ENCODE assay signal across 8 cellular contexts in the genomic region with DNA sequence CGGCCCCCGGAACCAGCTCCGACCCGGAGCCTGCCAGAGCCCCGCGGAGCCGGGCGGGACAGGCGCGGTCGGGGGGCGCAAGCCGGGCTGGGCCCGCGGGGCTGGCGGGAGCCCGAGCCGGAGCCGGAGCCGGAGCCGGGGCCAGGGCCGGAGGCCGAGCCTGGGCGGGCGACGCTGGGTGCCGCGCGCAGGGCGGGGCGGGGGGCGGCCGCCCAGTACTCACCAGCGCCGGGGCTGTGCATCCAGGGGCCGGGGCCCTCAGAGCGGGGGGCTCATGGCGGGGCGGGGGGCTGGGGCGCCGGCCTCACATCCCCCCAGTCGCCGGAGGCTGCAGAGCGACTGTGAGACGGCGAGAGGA. TPM values are rescaled to one million over a fixed set of nuclear protein-coding genes. Genes with fewer than 3 reads are reported as not detected.
DNase-seq lines count a peak whose midpoint lies in the region; ATAC-seq, FAIRE-seq and TF ChIP-seq lines count a peak whose summit lies in the region.

No MANE protein-coding gene starts in this region.

- peak overlapping the region; percentile 99 for H2BK5ac ChIP-seq in mesenchymal stem cell (ENCODE audit: low read depth, low read length, poor library complexity, severe bottlenecking)

- DNase-seq in mesenchymal stem cell: no peak
- no peak for DNase-seq in stimulated activated CD4-positive, alpha-beta T cell treated with anti-CD3 and anti-CD28 coated beads, Interleukin-1b, Interleukin-23, amount 100 ng/mL, for 48 hours
- DNase-seq in activated CD4-positive, CD25-positive, alpha-beta regulatory T cell treated with anti-CD3 and anti-CD28 coated beads, Interleukin-2, amount 50 U/mL, for 72 hours: no peak
- DNase-seq in frontal cortex (ENCODE audit: low spot score in 2 of 2): no peak

- peak overlapping the region; percentile 96 for H2BK15ac ChIP-seq in mesenchymal stem cell (ENCODE audit: low read depth, poor library complexity, severe bottlenecking)

- H3K14ac ChIP-seq in mesenchymal stem cell (ENCODE audit: low read length in 2 of 2): peak overlapping the region in 1 of 2 experiments; percentile 96

- FAIRE-seq in frontal cortex (lab: Jason Lieb, UNC): no peak

- H3K4me1 ChIP-seq in mesenchymal stem cell (ENCODE audit: control insufficient read depth, insufficient read depth, low read depth, low read length): peaks cover 40% of the 10 kb centered on the region

- H3K4ac ChIP-seq in mesenchymal stem cell (ENCODE audit: low read depth in 1 of 2, low read length in 2 of 2): peak overlapping the region; percentile 93 to 97

- H3K18ac ChIP-seq in mesenchymal stem cell (ENCODE audit: low read depth in 1 of 2, low read length in 2 of 2): peak overlapping the region; percentile 96 to 100

- H3K4me2 ChIP-seq in mesenchymal stem cell (ENCODE audit: low read length, poor library complexity, severe bottlenecking): peak overlapping the region; percentile 79

- peak overlapping the region; percentile 66 for H3K4me3 ChIP-seq in GM12875 (ENCODE audit: low read depth, low read length)
- H3K4me3 ChIP-seq in mesenchymal stem cell (ENCODE audit: insufficient read depth in 1 of 2, low read depth in 1 of 2, low read length in 2 of 2): peak overlapping the region; percentile 70 to 93

- H3K9ac ChIP-seq in mesenchymal stem cell (ENCODE audit: low read length): peak overlapping the region; percentile 94

- 3% methylated on average over 11 of the region's 46 CpGs for WGBS in mesenchymal stem cell

- ATAC-seq in HG03066 (IDR thresholded peaks at IDR 0.05; ENCODE audit: low read depth, unreplicated experiment) (peak; percentile 16), GM18517 (IDR thresholded peaks at IDR 0.05; ENCODE audit: unreplicated experiment) (no peak)

- H3K27ac ChIP-seq in mesenchymal stem cell (ENCODE audit: low read length, poor library complexity, severe bottlenecking): peak overlapping the region; percentile 42

- H2BK120ac ChIP-seq in mesenchymal stem cell (ENCODE audit: low read depth, low read length): peak overlapping the region; percentile 99

- H2BK12ac ChIP-seq in mesenchymal stem cell (ENCODE audit: low read length in 2 of 2): no peak overlapping the region

- peak overlapping the region; percentile 96 for H4K91ac ChIP-seq in mesenchymal stem cell (ENCODE audit: low read length)

- no peaks in the 10 kb centered on the region for H3K79me1 ChIP-seq in mesenchymal stem cell (replicated peaks; ENCODE audit: low read length, poor library complexity, severe bottlenecking)

- H3K27ac Mint-ChIP-seq in brain: no peak overlapping the region

- peak overlapping the region; percentile 83 for H4K8ac ChIP-seq in mesenchymal stem cell (ENCODE audit: low read length)

- no peaks in the 10 kb centered on the region for H3K9me3 Mint-ChIP-seq in brain

- TF ChIP-seq CTCF in GM12875 (IDR thresholded peaks at IDR 0.05; ENCODE audit: borderline replicate concordance, insufficient read depth, low read depth, low read length) (no peak), brain (conservative IDR thresholded peaks at IDR 0.05) (no peak)

- no peak overlapping the region for H2AFZ ChIP-seq in mesenchymal stem cell (ENCODE audit: low read depth, low read length)

- peak overlapping the region in 4 of 5 experiments; percentile 55 to 92 (median 58) for H3K4me3 Mint-ChIP-seq in brain

- H3K27me3 ChIP-seq in mesenchymal stem cell (ENCODE audit: control insufficient read depth in 1 of 2, insufficient read depth in 1 of 2, low read length in 2 of 2): no peaks in the 10 kb centered on the region

- H3K36me3 Mint-ChIP-seq in brain: no peaks in the 10 kb centered on the region

- peaks cover 7 to 14% of the 10 kb centered on the region in 2 experiments for H3K36me3 ChIP-seq in mesenchymal stem cell (ENCODE audit: control insufficient read depth in 1 of 2, insufficient read depth in 2 of 2, low read depth in 1 of 2, low read length in 2 of 2)

- H3K23ac ChIP-seq in mesenchymal stem cell (ENCODE audit: low read length in 2 of 2): no peak overlapping the region

- H2AK5ac ChIP-seq in mesenchymal stem cell (ENCODE audit: low read length, severe bottlenecking): no peak overlapping the region

- H3K9me3 ChIP-seq in mesenchymal stem cell (ENCODE audit: control insufficient read depth, low read length): no peaks in the 10 kb centered on the region

- peaks cover 3% of the 10 kb centered on the region for H3K27me3 Mint-ChIP-seq in brain

- peaks cover 60% of the 10 kb centered on the region for H3K4me1 Mint-ChIP-seq in brain

RNA-seq across cellular contexts. Expression of a gene that starts 0.2 kb away (rescaled TPM):
- polyA plus RNA-seq in brain (ENCODE audit: insufficient read depth, low read depth, low replicate concordance): 8.2 TPM
- 50.4 TPM for polyA plus RNA-seq in mesenchymal stem cell (2013, experiment 1 of 2)
- polyA plus RNA-seq in mesenchymal stem cell (2013, experiment 2 of 2): 47.9 TPM
- total RNA-seq in frontal cortex: 4.9 TPM

RNA-seq across cellular contexts. Expression of a gene that starts 46.5 kb away (rescaled TPM):
- polyA plus RNA-seq in brain (ENCODE audit: insufficient read depth, low read depth, low replicate concordance): 77.4 TPM
- polyA plus RNA-seq in mesenchymal stem cell (2013, experiment 1 of 2): 8.4 TPM
- 8.3 TPM for polyA plus RNA-seq in mesenchymal stem cell (2013, experiment 2 of 2)
- 8.6 TPM for total RNA-seq in frontal cortex
